1 cellular context compared by ENCODE assay signal in the genomic region with DNA sequence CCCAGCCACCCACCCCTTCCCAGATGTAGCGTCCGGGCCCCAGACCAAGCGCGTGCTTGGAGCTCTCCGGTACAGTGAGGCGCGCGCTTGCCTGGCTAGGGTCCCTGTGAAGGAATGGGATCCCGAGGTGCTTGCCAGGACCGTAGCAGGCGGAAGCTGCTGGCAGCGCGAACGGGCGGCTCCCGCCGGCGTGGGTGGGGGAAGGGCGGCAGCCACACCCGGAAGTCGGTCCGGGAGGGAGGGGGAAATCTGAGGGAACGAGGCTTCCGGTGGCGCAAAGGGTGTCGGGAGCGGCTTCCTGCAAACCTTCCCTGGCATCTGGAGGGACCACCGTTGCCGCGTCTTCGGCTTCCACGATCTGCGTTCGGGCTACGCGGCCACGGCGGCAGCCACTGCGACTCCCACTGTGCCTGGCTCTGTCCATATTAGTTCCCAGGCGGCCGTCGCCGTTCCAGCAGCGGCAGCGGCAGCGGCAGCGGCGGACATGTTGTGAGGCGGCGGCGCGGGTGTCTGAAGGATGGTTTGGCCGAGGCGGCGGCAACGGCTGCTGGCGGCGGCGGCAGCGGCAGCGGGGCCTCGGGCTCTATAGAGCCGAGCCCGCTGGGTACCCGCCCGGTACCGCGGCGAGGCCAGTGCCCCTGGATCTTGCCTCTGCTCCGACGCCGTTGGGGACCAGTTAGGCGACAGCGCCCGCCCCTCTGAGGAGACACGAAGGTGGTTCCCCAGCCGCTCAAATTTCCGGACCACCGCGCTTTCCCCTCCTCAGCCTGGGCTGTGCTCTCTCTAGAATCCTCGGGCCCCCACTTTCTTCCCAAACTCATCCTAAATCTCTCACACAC.
TF ChIP-seq lines count a peak whose summit lies in the region.

Gene DR1 (plus strand): TSS at position 275 of the 839 bp plus-strand sequence. CDS start 739 bp downstream, outside the sequence.

TF ChIP-seq in HCT116, 20 proteins besides CTCF, POLR2A, EP300 and RAD21 (continued from another document):
- TF ChIP-seq, protein P1, sequence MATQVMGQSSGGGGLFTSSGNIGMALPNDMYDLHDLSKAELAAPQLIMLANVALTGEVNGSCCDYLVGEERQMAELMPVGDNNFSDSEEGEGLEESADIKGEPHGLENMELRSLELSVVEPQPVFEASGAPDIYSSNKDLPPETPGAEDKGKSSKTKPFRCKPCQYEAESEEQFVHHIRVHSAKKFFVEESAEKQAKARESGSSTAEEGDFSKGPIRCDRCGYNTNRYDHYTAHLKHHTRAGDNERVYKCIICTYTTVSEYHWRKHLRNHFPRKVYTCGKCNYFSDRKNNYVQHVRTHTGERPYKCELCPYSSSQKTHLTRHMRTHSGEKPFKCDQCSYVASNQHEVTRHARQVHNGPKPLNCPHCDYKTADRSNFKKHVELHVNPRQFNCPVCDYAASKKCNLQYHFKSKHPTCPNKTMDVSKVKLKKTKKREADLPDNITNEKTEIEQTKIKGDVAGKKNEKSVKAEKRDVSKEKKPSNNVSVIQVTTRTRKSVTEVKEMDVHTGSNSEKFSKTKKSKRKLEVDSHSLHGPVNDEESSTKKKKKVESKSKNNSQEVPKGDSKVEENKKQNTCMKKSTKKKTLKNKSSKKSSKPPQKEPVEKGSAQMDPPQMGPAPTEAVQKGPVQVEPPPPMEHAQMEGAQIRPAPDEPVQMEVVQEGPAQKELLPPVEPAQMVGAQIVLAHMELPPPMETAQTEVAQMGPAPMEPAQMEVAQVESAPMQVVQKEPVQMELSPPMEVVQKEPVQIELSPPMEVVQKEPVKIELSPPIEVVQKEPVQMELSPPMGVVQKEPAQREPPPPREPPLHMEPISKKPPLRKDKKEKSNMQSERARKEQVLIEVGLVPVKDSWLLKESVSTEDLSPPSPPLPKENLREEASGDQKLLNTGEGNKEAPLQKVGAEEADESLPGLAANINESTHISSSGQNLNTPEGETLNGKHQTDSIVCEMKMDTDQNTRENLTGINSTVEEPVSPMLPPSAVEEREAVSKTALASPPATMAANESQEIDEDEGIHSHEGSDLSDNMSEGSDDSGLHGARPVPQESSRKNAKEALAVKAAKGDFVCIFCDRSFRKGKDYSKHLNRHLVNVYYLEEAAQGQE (IDR thresholded peaks at IDR 0.05; ENCODE audit: low read depth): no peak
- TF ChIP-seq ZBTB33 (IDR thresholded peaks at IDR 0.05; ENCODE audit: extremely low read depth, insufficient replicate concordance, low read length): peak; percentile 63
- no peak for TF ChIP-seq TCF7L2 (IDR thresholded peaks at IDR 0.05; ENCODE audit: borderline replicate concordance, extremely low read depth, insufficient read depth, insufficient read length)
- TF ChIP-seq SRF (IDR thresholded peaks at IDR 0.05; ENCODE audit: low read depth): no peak
- TF ChIP-seq ZNF274 (IDR thresholded peaks at IDR 0.05; ENCODE audit: low read depth, low read length): no peak
- TF ChIP-seq EGR1 (IDR thresholded peaks at IDR 0.05; ENCODE audit: low read depth): peak; percentile 75; the same call in 1 of the 2 replicates
